8 cellular contexts compared by ENCODE assay signal in genomic region chr3:71512000-71512399, GRCh38.
DNase-seq lines count a peak whose midpoint lies in the region; ATAC-seq and TF ChIP-seq lines count a peak whose summit lies in the region.

No MANE protein-coding gene starts in this region.

- no peak overlapping the region for H3K27ac ChIP-seq in HEK293 (ENCODE audit: extremely low read depth, low read depth, low read length)

- no peak overlapping the region for H3K4me3 Mint-ChIP-seq in activated CD4-positive, alpha-beta T cell treated with anti-CD3 and anti-CD28 coated beads, Interleukin-2, amount 10 ng/mL, durations not matched to agents 24 days and 14 days
- no peak overlapping the region for H3K4me3 Mint-ChIP-seq in MCF 10A (ENCODE audit: unreplicated experiment)

- CTCF ChIA-PET in HEK293 (lab: Yijun Ruan, JAX) (interaction anchor here (0.5 to 0.8 kb wide), 5 partner anchors 20 to 962 kb away, joined by 3 to 4 read pairs (median 3); no protein-coding TSS in a partner anchor), MCF 10A (lab: Yijun Ruan, JAX) (interaction anchor here (0.5 to 1.2 kb wide), 2 partner anchors 74 to 782 kb away, joined by 3 to 4 read pairs; no protein-coding TSS in a partner anchor)

- peak; percentile 81 for DNase-seq in activated CD4-positive, alpha-beta T cell treated with anti-CD3 and anti-CD28 coated beads, Interleukin-2, amount 10 ng/mL, durations not matched to agents 24 days and 14 days
- DNase-seq in left lobe of liver (ENCODE audit: low spot score): no peak
- DNase-seq in HuH-7.5 (ENCODE audit: low spot score): no peak
- DNase-seq in MCF 10A (ENCODE audit: unreplicated experiment): no peak
- DNase-seq in NCI-H187 (lab: John Stamatoyannopoulos, UW): no peak
- no peak for DNase-seq in islet precursor cell

- POLR2A ChIA-PET in HEK293 (lab: Yijun Ruan, JAX) (interaction anchor here (1.3 to 2.0 kb wide), 2 partner anchors 16 to 71 kb away, joined by 4 to 8 read pairs; partner anchors contain the start of gene FOXP1), MCF 10A (lab: Yijun Ruan, JAX) (interaction anchor here (0.5 to 3.6 kb wide), 6 partner anchors 13 to 501 kb away, joined by 3 to 18 read pairs (median 3); no protein-coding TSS in a partner anchor)

- 0 out of 2 replicates have a peak, but pooled peaks cover 10% of the 10 kb centered on the region for H3K4me1 ChIP-seq in HEK293 (ENCODE audit: control insufficient read depth, insufficient read depth, low read length)

- H3K36me3 ChIP-seq in HEK293 (ENCODE audit: control insufficient read depth in 2 of 2, insufficient read depth in 1 of 2, low read length in 2 of 2): no peaks in the 10 kb centered on the region

- H3K9me3 ChIP-seq in HEK293 (ENCODE audit: control insufficient read depth, insufficient read depth, low read depth, low read length): no peaks in the 10 kb centered on the region

- ATAC-seq in left lobe of liver: peak; percentile 38

- H3K9me3 Mint-ChIP-seq in activated CD4-positive, alpha-beta T cell treated with anti-CD3 and anti-CD28 coated beads, Interleukin-2, amount 10 ng/mL, durations not matched to agents 24 days and 14 days: no peaks in the 10 kb centered on the region
- no peaks in the 10 kb centered on the region for H3K9me3 Mint-ChIP-seq in MCF 10A (ENCODE audit: unreplicated experiment)

- BruUV-seq in MCF 10A (replicated peaks; lab: Mats Ljungman, UMichigan): no TSS peak

- no peak overlapping the region for H3K27ac Mint-ChIP-seq in activated CD4-positive, alpha-beta T cell treated with anti-CD3 and anti-CD28 coated beads, Interleukin-2, amount 10 ng/mL, durations not matched to agents 24 days and 14 days
- no peak overlapping the region for H3K27ac Mint-ChIP-seq in MCF 10A (ENCODE audit: low read depth, unreplicated experiment)

- intact Hi-C loops in activated CD4-positive, alpha-beta T cell treated with anti-CD3 and anti-CD28 coated beads, Interleukin-2, amount 10 ng/mL, durations not matched to agents 24 days and 14 days (cut with micrococcal nuclease): loop anchor here (5.0 kb wide), 2 partner anchors 205 to 505 kb away; no protein-coding TSS in a partner anchor
- intact Hi-C loops in MCF 10A (cut with micrococcal nuclease): no loop called here

- no peak overlapping the region for H3K4me3 ChIP-seq in HEK293 (ENCODE audit: low read depth, low read length)

- TF ChIP-seq CTCF in GM12873 (IDR thresholded peaks at IDR 0.05; ENCODE audit: insufficient read depth, low read depth, low read length, missing control alignments) (peak; percentile 44), HEK293 (tag by site-specific recombination; IDR thresholded peaks at IDR 0.05) (no peak), MCF 10A (IDR thresholded peaks at IDR 0.05; ENCODE audit: unreplicated experiment) (no peak)

- H3K36me3 Mint-ChIP-seq in activated CD4-positive, alpha-beta T cell treated with anti-CD3 and anti-CD28 coated beads, Interleukin-2, amount 10 ng/mL, durations not matched to agents 24 days and 14 days (ENCODE audit: low read depth): no peaks in the 10 kb centered on the region
- H3K36me3 Mint-ChIP-seq in MCF 10A (ENCODE audit: insufficient read depth, unreplicated experiment): peaks cover 5% of the 10 kb centered on the region

- peaks cover 12% of the 10 kb centered on the region for H3K4me1 Mint-ChIP-seq in activated CD4-positive, alpha-beta T cell treated with anti-CD3 and anti-CD28 coated beads, Interleukin-2, amount 10 ng/mL, durations not matched to agents 24 days and 14 days
- peaks cover 15% of the 10 kb centered on the region for H3K4me1 Mint-ChIP-seq in MCF 10A (ENCODE audit: insufficient read depth, unreplicated experiment)

- H3K27me3 Mint-ChIP-seq in activated CD4-positive, alpha-beta T cell treated with anti-CD3 and anti-CD28 coated beads, Interleukin-2, amount 10 ng/mL, durations not matched to agents 24 days and 14 days: peaks cover 1% of the 10 kb centered on the region
- H3K27me3 Mint-ChIP-seq in MCF 10A (ENCODE audit: insufficient read depth, unreplicated experiment): no peaks in the 10 kb centered on the region

TF ChIP-seq in HEK293, 187 proteins besides CTCF, POLR2A, EP300 and RAD21:
- TF ChIP-seq, protein P1, sequence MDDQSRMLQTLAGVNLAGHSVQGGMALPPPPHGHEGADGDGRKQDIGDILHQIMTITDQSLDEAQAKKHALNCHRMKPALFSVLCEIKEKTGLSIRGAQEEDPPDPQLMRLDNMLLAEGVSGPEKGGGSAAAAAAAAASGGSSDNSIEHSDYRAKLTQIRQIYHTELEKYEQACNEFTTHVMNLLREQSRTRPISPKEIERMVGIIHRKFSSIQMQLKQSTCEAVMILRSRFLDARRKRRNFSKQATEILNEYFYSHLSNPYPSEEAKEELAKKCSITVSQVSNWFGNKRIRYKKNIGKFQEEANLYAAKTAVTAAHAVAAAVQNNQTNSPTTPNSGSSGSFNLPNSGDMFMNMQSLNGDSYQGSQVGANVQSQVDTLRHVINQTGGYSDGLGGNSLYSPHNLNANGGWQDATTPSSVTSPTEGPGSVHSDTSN (CRISPR knock-in tag; IDR thresholded peaks at IDR 0.05): no peak
- TF ChIP-seq ZNF654 (tag by site-specific recombination; IDR thresholded peaks at IDR 0.05; ENCODE audit: low read depth): peak; percentile 28
TF ChIP-seq in HEK293: peak in this region for 1.
